8 cellular contexts compared by ENCODE assay signal in genomic region chr1:3900969-3901529, GRCh38. TPM values are rescaled to one million over a fixed set of nuclear protein-coding genes. Genes with fewer than 3 reads are reported as not detected.
DNase-seq lines count a peak whose midpoint lies in the region; ATAC-seq and TF ChIP-seq lines count a peak whose summit lies in the region.

No MANE protein-coding gene starts in this region.

- peak overlapping the region; percentile 90 for H3K4me3 Mint-ChIP-seq in activated T-helper 1 cell treated with anti-CD3 and anti-CD28 coated beads, Interleukin-12 subunit alpha, Interleukin-12 subunit beta, Interleukin-2, Interleukin-4 antibody, amounts not matched to agents 30 ng/mL and 10 ng/mL and 1 ng/mL, durations not matched to agents 14 hours and 24 hours and 36 hours

- peaks cover 18% of the 10 kb centered on the region for H3K9me3 Mint-ChIP-seq in activated T-helper 1 cell treated with anti-CD3 and anti-CD28 coated beads, Interleukin-12 subunit alpha, Interleukin-12 subunit beta, Interleukin-2, Interleukin-4 antibody, amounts not matched to agents 30 ng/mL and 10 ng/mL and 1 ng/mL, durations not matched to agents 14 hours and 24 hours and 36 hours

- WGBS in esophagus squamous epithelium, 2 donors: 1 to 6% methylated on average over 6 to 12 of the region's 51 CpGs

- no peak for TF ChIP-seq CTCF in Panc1 (IDR thresholded peaks at IDR 0.05)
- TF ChIP-seq CTCF in esophagus squamous epithelium (IDR thresholded peaks at IDR 0.05): no peak

- DNase-seq in D341Med (ENCODE audit: low spot score) (peak; percentile 96), HUDEP-2 (lab: John Stamatoyannopoulos, UW; ENCODE audit: unreplicated experiment in 76 of 76) (peak; percentile 25 to 98 (median 94)), Panc1 (ENCODE audit: low read depth, low spot score) (peak; percentile 83), esophagus squamous epithelium (lab: John Stamatoyannopoulos, UW) (peak; percentile 86), myocyte (ENCODE audit: low read depth) (peak; percentile 98)
- peak; percentile 89 for DNase-seq in activated T-helper 1 cell treated with anti-CD3 and anti-CD28 coated beads, Interleukin-12 subunit alpha, Interleukin-12 subunit beta, Interleukin-2, Interleukin-4 antibody, amounts not matched to agents 30 ng/mL and 10 ng/mL and 1 ng/mL, durations not matched to agents 14 hours and 24 hours and 36 hours (ENCODE audit: low spot score)
- peak; percentile 63 to 76 for DNase-seq in stimulated activated CD8-positive, alpha-beta memory T cell treated with anti-CD3 and anti-CD28 coated beads, Interleukin-7, amount 100 ng/mL, for 4 hours (ENCODE audit: low read depth in 2 of 2)

- H3K36me3 ChIP-seq in Panc1 (ENCODE audit: control insufficient read depth, insufficient read depth, low read length) (no peaks in the 10 kb centered on the region; the same call in 1 of the 2 replicates), esophagus squamous epithelium (peaks cover 0 to 5% (median 0%) of the 10 kb centered on the region in 3 donors)

- intact Hi-C loops in Panc1 (cut with micrococcal nuclease; ENCODE audit: unreplicated experiment): loop anchor here (1.0 kb wide), 1 partner anchor 44 kb away; the partner anchor contains the start of genes CEP104 and DFFB
- intact Hi-C loops in activated T-helper 1 cell treated with anti-CD3 and anti-CD28 coated beads, Interleukin-12 subunit alpha, Interleukin-12 subunit beta, Interleukin-2, Interleukin-4 antibody, amounts not matched to agents 30 ng/mL and 10 ng/mL and 1 ng/mL, durations not matched to agents 14 hours and 24 hours and 36 hours (cut with micrococcal nuclease): loop anchor here (1.0 to 10.0 kb wide), 11 partner anchors 10 to 1509 kb away; partner anchors contain the start of genes CEP104, DFFB, LRRC47 and MORN1
- intact Hi-C loops in esophagus squamous epithelium (cut with DNase I): loop anchor here (5.0 kb wide), 1 partner anchor 44 kb away; the partner anchor contains the start of genes CEP104 and DFFB

- H3K9me3 ChIP-seq in Panc1 (ENCODE audit: control insufficient read depth, insufficient read depth, low read depth, low read length): no peaks in the 10 kb centered on the region; the same call in 1 of the 2 replicates
- H3K9me3 ChIP-seq in esophagus squamous epithelium: peaks cover 0 to 11% (median 0%) of the 10 kb centered on the region in 3 donors

- ATAC-seq in GM21390 (IDR thresholded peaks at IDR 0.05; ENCODE audit: unreplicated experiment): peak; percentile 56
- ATAC-seq in Panc1: peak; percentile 88

- H3K36me3 Mint-ChIP-seq in activated T-helper 1 cell treated with anti-CD3 and anti-CD28 coated beads, Interleukin-12 subunit alpha, Interleukin-12 subunit beta, Interleukin-2, Interleukin-4 antibody, amounts not matched to agents 30 ng/mL and 10 ng/mL and 1 ng/mL, durations not matched to agents 14 hours and 24 hours and 36 hours (ENCODE audit: low read depth): peaks cover 16% of the 10 kb centered on the region

- no peaks in the 10 kb centered on the region for H3K27me3 Mint-ChIP-seq in activated T-helper 1 cell treated with anti-CD3 and anti-CD28 coated beads, Interleukin-12 subunit alpha, Interleukin-12 subunit beta, Interleukin-2, Interleukin-4 antibody, amounts not matched to agents 30 ng/mL and 10 ng/mL and 1 ng/mL, durations not matched to agents 14 hours and 24 hours and 36 hours (ENCODE audit: insufficient read depth)

- peak in 1 of 4 donors; percentile 40 for TF ChIP-seq POLR2A in esophagus squamous epithelium (IDR thresholded peaks at IDR 0.05)

- H3K27ac ChIP-seq in Panc1 (ENCODE audit: low read length) (peak overlapping the region; percentile 94), esophagus squamous epithelium (peak overlapping the region; percentile 92 to 99 (median 98))

- H3K4me1 Mint-ChIP-seq in activated T-helper 1 cell treated with anti-CD3 and anti-CD28 coated beads, Interleukin-12 subunit alpha, Interleukin-12 subunit beta, Interleukin-2, Interleukin-4 antibody, amounts not matched to agents 30 ng/mL and 10 ng/mL and 1 ng/mL, durations not matched to agents 14 hours and 24 hours and 36 hours (ENCODE audit: low read depth): peaks cover 49% of the 10 kb centered on the region

- H3K27me3 ChIP-seq in Panc1 (ENCODE audit: control insufficient read depth, insufficient read depth, low read length) (no peaks in the 10 kb centered on the region), esophagus squamous epithelium (no peaks in the 10 kb centered on the region)

- CTCF ChIA-PET in Panc1 (lab: Charles Lee): no interaction called here

- H3K4me1 ChIP-seq in Panc1 (ENCODE audit: control insufficient read depth, insufficient read depth, low read length) (no peaks in the 10 kb centered on the region), esophagus squamous epithelium (peaks cover 6 to 34% (median 6%) of the 10 kb centered on the region in 3 donors)

- peak overlapping the region; percentile 87 to 96 for H3K4me3 ChIP-seq in Panc1 (ENCODE audit: low read depth in 2 of 2, low read length in 2 of 2)
- peak overlapping the region; percentile 82 to 100 (median 96) for H3K4me3 ChIP-seq in esophagus squamous epithelium

- in situ Hi-C loops in Panc1 (cut with HindIII; ENCODE audit: low pct_unique_long_range_greater_than_20kb, low sequenced_read_pairs): no loop called here

- no TSS peak for BruUV-seq in Panc1 (replicated peaks; lab: Mats Ljungman, UMichigan)

- H3K27ac Mint-ChIP-seq in activated T-helper 1 cell treated with anti-CD3 and anti-CD28 coated beads, Interleukin-12 subunit alpha, Interleukin-12 subunit beta, Interleukin-2, Interleukin-4 antibody, amounts not matched to agents 30 ng/mL and 10 ng/mL and 1 ng/mL, durations not matched to agents 14 hours and 24 hours and 36 hours: peak overlapping the region; percentile 100

- POLR2A ChIA-PET in Panc1 (lab: Charles Lee): no interaction called here

RNA-seq across cellular contexts. Expression of gene C1orf174, which starts 1.0 kb away (rescaled TPM):
- total RNA-seq in Panc1 (2021; ENCODE audit: unreplicated experiment) (41.2 TPM), esophagus squamous epithelium (10 to 100 TPM; 14.1 to 25.4 (median 23.9) TPM), myocyte (23.4 and 28.3 TPM in 2 replicates)
- polyA plus RNA-seq in Panc1 (2012; ENCODE audit: insufficient read length): 25.0 TPM
- total RNA-seq in activated T-helper 1 cell treated with anti-CD3 and anti-CD28 coated beads, Interleukin-12 subunit alpha, Interleukin-12 subunit beta, Interleukin-2, Interleukin-4 antibody, amounts not matched to agents 30 ng/mL and 10 ng/mL and 1 ng/mL, durations not matched to agents 14 hours and 24 hours and 36 hours: 45.1 TPM in 2 replicates
- polyA plus RNA-seq in myocyte (2012): 19.9 TPM

RNA-seq across cellular contexts. Expression of gene DFFB, which starts 43.8 kb away (rescaled TPM):
- 3.0 TPM for total RNA-seq in Panc1 (2021; ENCODE audit: unreplicated experiment)
- 3.0 TPM for polyA plus RNA-seq in Panc1 (2012; ENCODE audit: insufficient read length)
- total RNA-seq in activated T-helper 1 cell treated with anti-CD3 and anti-CD28 coated beads, Interleukin-12 subunit alpha, Interleukin-12 subunit beta, Interleukin-2, Interleukin-4 antibody, amounts not matched to agents 30 ng/mL and 10 ng/mL and 1 ng/mL, durations not matched to agents 14 hours and 24 hours and 36 hours: 13.7 and 15.8 TPM in 2 replicates
- total RNA-seq in esophagus squamous epithelium: 1 to 10 TPM; 1.6 to 8.2 (median 3.2) TPM
- total RNA-seq in myocyte: 3.0 and 3.7 TPM in 2 replicates
- 3.8 TPM for polyA plus RNA-seq in myocyte (2012)

RNA-seq across cellular contexts. Expression of gene CEP104, which starts 44.0 kb away (rescaled TPM):
- total RNA-seq in Panc1 (2021; ENCODE audit: unreplicated experiment): 52.0 TPM
- polyA plus RNA-seq in Panc1 (2012; ENCODE audit: insufficient read length): 45.1 TPM
- 43.4 and 55.5 TPM in 2 replicates for total RNA-seq in activated T-helper 1 cell treated with anti-CD3 and anti-CD28 coated beads, Interleukin-12 subunit alpha, Interleukin-12 subunit beta, Interleukin-2, Interleukin-4 antibody, amounts not matched to agents 30 ng/mL and 10 ng/mL and 1 ng/mL, durations not matched to agents 14 hours and 24 hours and 36 hours
- total RNA-seq in esophagus squamous epithelium: 10 to 100 TPM; 18.7 to 24.4 (median 19.8) TPM
- total RNA-seq in myocyte: 22.7 and 23.1 TPM in 2 replicates
- polyA plus RNA-seq in myocyte (2012): 25.6 TPM

Comparison
In these comparisons a context has a peak if more than half of its experiments do, and no peak if none do; other contexts are left out.
1. Peak in every context shown above with its lines: DNase-seq, ATAC-seq, H3K4me3 ChIP-seq and H3K27ac ChIP-seq.